Comparison of ENCODE assay signal across 8 cellular contexts in the genomic region with DNA sequence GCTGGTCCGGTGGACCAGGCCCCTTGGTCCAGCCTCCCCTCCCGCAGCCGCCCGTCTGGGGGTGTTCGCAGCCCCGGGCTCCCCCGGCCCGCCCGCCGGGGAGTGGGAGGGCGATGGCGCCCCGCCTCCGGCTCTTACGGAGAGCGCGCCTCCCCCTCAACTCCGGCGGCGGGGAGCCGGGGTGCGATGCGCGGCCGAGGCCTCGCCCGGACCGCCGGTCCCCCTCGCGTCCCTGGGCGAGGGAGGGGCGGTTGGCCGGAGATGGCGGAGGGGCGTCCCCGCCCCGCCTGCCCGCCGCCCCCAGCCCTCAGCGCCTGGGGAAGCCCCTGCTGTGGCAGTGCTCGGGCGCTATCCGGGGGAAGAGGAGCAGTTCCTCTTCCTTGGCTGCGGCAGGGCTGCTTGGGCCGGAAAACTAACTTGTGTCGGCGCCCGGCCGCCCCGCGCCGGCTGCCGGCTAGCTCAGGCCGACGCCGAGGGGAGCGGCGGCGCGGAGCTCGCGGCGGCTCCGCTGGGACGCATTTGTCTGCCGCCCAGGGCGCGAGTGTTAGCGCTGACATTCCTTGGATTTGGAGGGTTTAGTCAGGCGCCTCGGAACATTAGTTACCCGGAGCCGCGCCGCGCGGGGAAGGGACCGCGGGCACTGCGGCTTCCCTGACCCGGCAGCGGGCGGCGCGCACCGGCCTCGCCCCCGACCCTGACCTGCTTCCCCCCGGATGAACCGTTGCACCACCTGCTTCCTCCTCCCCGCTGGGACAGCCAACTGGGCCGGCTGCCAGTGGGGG. TPM values are rescaled to one million over a fixed set of nuclear protein-coding genes. Genes with fewer than 3 reads are reported as not detected.
A peak's percentile ranks its signal among the peaks of the same experiment; 100 is the strongest.
DNase-seq lines count a peak whose midpoint lies in the region; ATAC-seq and TF ChIP-seq lines count a peak whose summit lies in the region.

No MANE protein-coding gene starts in this region.

- H3K27me3 Mint-ChIP-seq in activated naive CD4-positive, alpha-beta T cell treated with anti-CD3 and anti-CD28 coated beads, Interleukin-2, amount 10 ng/mL, durations not matched to agents 7 days and 5 days, result no peaks in the 10 kb centered on the region
- H3K27me3 Mint-ChIP-seq in osteocyte (ENCODE audit: unreplicated experiment) (no peaks in the 10 kb centered on the region), type B pancreatic cell (no peaks in the 10 kb centered on the region)

- peaks cover 61% of the 10 kb centered on the region for H3K4me1 ChIP-seq in DOHH2 (ENCODE audit: control insufficient read depth, low read length)

- peaks cover 17% of the 10 kb centered on the region for H4K20me1 ChIP-seq in DOHH2 (ENCODE audit: control insufficient read depth, insufficient read depth, low read depth, low read length)

- intact Hi-C loops in head of caudate nucleus (cut with DNase I), result no loop called here

- H3K9me3 Mint-ChIP-seq in activated naive CD4-positive, alpha-beta T cell treated with anti-CD3 and anti-CD28 coated beads, Interleukin-2, amount 10 ng/mL, durations not matched to agents 7 days and 5 days, result no peaks in the 10 kb centered on the region
- H3K9me3 Mint-ChIP-seq in osteocyte (ENCODE audit: unreplicated experiment) (no peaks in the 10 kb centered on the region), type B pancreatic cell (peaks cover 2% of the 10 kb centered on the region)

- peak; percentile 61 for ATAC-seq in GM21360 (IDR thresholded peaks at IDR 0.05; ENCODE audit: unreplicated experiment)

- H3F3A ChIP-seq in DOHH2 (ENCODE audit: control insufficient read depth, insufficient read depth), result peaks cover 9% of the 10 kb centered on the region; the same call in 1 of the 2 replicates

- H3K36me3 ChIP-seq in DOHH2 (ENCODE audit: control insufficient read depth, low read length), result peaks cover 31% of the 10 kb centered on the region

- H3K36me3 Mint-ChIP-seq in activated naive CD4-positive, alpha-beta T cell treated with anti-CD3 and anti-CD28 coated beads, Interleukin-2, amount 10 ng/mL, durations not matched to agents 7 days and 5 days, result peaks cover 6% of the 10 kb centered on the region
- H3K36me3 Mint-ChIP-seq in osteocyte (ENCODE audit: unreplicated experiment) (peaks cover 2% of the 10 kb centered on the region), type B pancreatic cell (peaks cover 10% of the 10 kb centered on the region)

- peaks cover 59% of the 10 kb centered on the region for H3K79me2 ChIP-seq in DOHH2 (ENCODE audit: control insufficient read depth, low read length)

- no peak for TF ChIP-seq CTCF in DOHH2 (IDR thresholded peaks at IDR 0.05; ENCODE audit: low read depth, low read length, poor library complexity, severe bottlenecking)
- TF ChIP-seq CTCF in osteocyte (IDR thresholded peaks at IDR 0.05), result no peak
- peak; percentile 17 for TF ChIP-seq CTCF in type B pancreatic cell (conservative IDR thresholded peaks at IDR 0.05)

- peaks cover 63% of the 10 kb centered on the region for H3K4me1 Mint-ChIP-seq in activated naive CD4-positive, alpha-beta T cell treated with anti-CD3 and anti-CD28 coated beads, Interleukin-2, amount 10 ng/mL, durations not matched to agents 7 days and 5 days
- peaks cover 30% of the 10 kb centered on the region for H3K4me1 Mint-ChIP-seq in osteocyte (ENCODE audit: unreplicated experiment)
- H3K4me1 Mint-ChIP-seq in type B pancreatic cell (ENCODE audit: unreplicated experiment), result peaks cover 40% of the 10 kb centered on the region

- peak overlapping the region; percentile 84 for H3K4me3 Mint-ChIP-seq in activated naive CD4-positive, alpha-beta T cell treated with anti-CD3 and anti-CD28 coated beads, Interleukin-2, amount 10 ng/mL, durations not matched to agents 7 days and 5 days
- H3K4me3 Mint-ChIP-seq in osteocyte (ENCODE audit: unreplicated experiment), result peak overlapping the region; percentile 82
- H3K4me3 Mint-ChIP-seq in type B pancreatic cell, result peak overlapping the region; percentile 90

- CTCF ChIA-PET in activated naive CD4-positive, alpha-beta T cell treated with anti-CD3 and anti-CD28 coated beads, Interleukin-2, amount 10 ng/mL, durations not matched to agents 7 days and 5 days (lab: Charles Lee), result interaction anchor here (1.1 to 2.3 kb wide), 4 partner anchors 17 to 156 kb away, joined by 4 to 7 read pairs (median 4); no protein-coding TSS in a partner anchor

- peak overlapping the region; percentile 99 for H3K4me3 ChIP-seq in DOHH2 (ENCODE audit: low read length)

- H3K9me3 ChIP-seq in DOHH2 (ENCODE audit: control insufficient read depth, insufficient read depth, low read length), result no peaks in the 10 kb centered on the region

- peak overlapping the region; percentile 82 for H3K27ac Mint-ChIP-seq in activated naive CD4-positive, alpha-beta T cell treated with anti-CD3 and anti-CD28 coated beads, Interleukin-2, amount 10 ng/mL, durations not matched to agents 7 days and 5 days
- peak overlapping the region; percentile 74 for H3K27ac Mint-ChIP-seq in osteocyte (ENCODE audit: unreplicated experiment)
- peak overlapping the region; percentile 56 for H3K27ac Mint-ChIP-seq in type B pancreatic cell

- H3K9me2 ChIP-seq in DOHH2 (replicated peaks; ENCODE audit: control insufficient read depth, low read length), result no peaks in the 10 kb centered on the region

- H3K27me3 ChIP-seq in DOHH2 (ENCODE audit: control insufficient read depth, low read length), result no peaks in the 10 kb centered on the region

- peak overlapping the region; percentile 89 for H3K27ac ChIP-seq in DOHH2 (ENCODE audit: low read depth, low read length)

- H3K4me2 ChIP-seq in DOHH2 (ENCODE audit: low read length), result peak overlapping the region; percentile 72

- DNase-seq in HPDE6-E6E7 (ENCODE audit: extremely low spot score) (peak; percentile 47), SK-N-DZ (ENCODE audit: low spot score) (peak; percentile 57), head of caudate nucleus (peak in 41 of 42 donors; percentile 12 to 84 (median 67)), osteocyte (ENCODE audit: extremely low spot score, unreplicated experiment) (peak; percentile 86), type B pancreatic cell (ENCODE audit: extremely low spot score, unreplicated experiment) (peak; percentile 77)
- peak; percentile 76 for DNase-seq in activated naive CD4-positive, alpha-beta T cell treated with anti-CD3 and anti-CD28 coated beads, Interleukin-2, amount 10 ng/mL, durations not matched to agents 7 days and 5 days

RNA-seq across cellular contexts. Expression of gene GALNT7, which starts 1.0 kb away (rescaled TPM):
- 15.0 and 18.5 TPM in 2 replicates for polyA plus RNA-seq in SK-N-DZ (2014; cell fraction: cytosol; rRNA removed)
- polyA plus RNA-seq in SK-N-DZ (2014; cell fraction: nucleus; rRNA removed), result 31.0 and 36.3 TPM in 2 replicates
- total RNA-seq in osteocyte (35.0 and 38.5 TPM in 2 replicates), type B pancreatic cell (ENCODE audit: low replicate concordance) (63.9 and 100 TPM in 2 replicates)

Comparison
In these comparisons a context has a peak if more than half of its experiments do, and no peak if none do; other contexts are left out.
1. Peak in every context shown above with its lines: DNase-seq, ATAC-seq, H3K4me3 ChIP-seq and H3K27ac ChIP-seq.